In the genomic region with DNA sequence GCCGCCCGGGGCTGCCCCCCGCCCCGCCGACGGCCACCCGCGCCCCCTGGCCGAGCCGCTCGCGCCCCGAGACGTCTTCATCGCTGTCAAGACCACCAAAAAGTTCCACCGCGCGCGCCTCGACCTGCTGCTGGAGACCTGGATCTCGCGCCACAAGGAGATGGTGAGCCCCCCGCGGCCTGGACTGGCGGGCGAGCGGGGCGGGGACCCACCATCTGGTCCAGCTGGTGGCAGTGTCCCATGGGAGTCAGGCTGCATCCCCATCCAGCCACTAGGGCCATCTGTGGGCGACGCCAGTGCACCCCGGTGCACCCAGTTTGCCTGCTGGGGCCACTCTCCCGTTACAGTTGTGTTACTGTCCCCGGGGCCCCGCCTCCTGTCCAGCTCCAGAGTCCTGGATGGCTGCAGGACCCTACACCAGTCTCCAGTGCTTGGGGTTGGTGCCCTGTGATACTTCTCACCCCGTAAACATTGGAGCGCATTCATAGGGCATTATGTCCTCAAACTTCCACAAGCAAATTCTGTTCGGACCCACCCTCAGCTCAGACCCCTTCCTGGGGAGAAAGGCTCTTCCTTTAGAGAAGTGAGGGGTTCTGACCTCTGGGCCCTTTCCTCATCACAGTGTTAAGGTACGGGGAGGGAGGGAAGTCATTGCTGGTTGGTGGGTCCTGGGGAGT, we compare ENCODE assay signal across 8 cellular contexts. TPM values are rescaled to one million over a fixed set of nuclear protein-coding genes. Genes with fewer than 3 reads are reported as not detected.
DNase-seq lines count a peak whose midpoint lies in the region; ATAC-seq and TF ChIP-seq lines count a peak whose summit lies in the region.

No MANE protein-coding gene starts in this region.

- no peak overlapping the region for H2BK5ac ChIP-seq in mesendoderm (ENCODE audit: low read length)

- no CpG with 5 or more reads among the region's 38 CpGs for WGBS in mesendoderm (ENCODE audit: extremely low coverage, insufficient coverage, low lambda C conversion rate)

- peaks cover 37% of the 10 kb centered on the region for H4K20me1 ChIP-seq in OCI-LY3 (ENCODE audit: insufficient read depth, low read length)

- TF ChIP-seq POLR2A in breast epithelium (IDR thresholded peaks at IDR 0.05), result no peak

- DNase-seq in activated naive CD4-positive, alpha-beta T cell treated with Interleukin-2 at 50 U/mL for 16 hours, result peak; percentile 19
- DNase-seq in activated naive CD4-positive, alpha-beta T cell treated with anti-CD3 and anti-CD28 coated beads, Interleukin-2, amount 50 U/mL, for 16 hours, result no peak
- no peak for DNase-seq in breast epithelium (ENCODE audit: low spot score in 2 of 2)
- no peak for DNase-seq in mesendoderm
- DNase-seq in iPS-NIHi7 (ENCODE audit: extremely low spot score), result no peak

- H4K5ac ChIP-seq in mesendoderm (ENCODE audit: low read length), result no peak overlapping the region

- H3K4ac ChIP-seq in mesendoderm (ENCODE audit: low read depth, low read length), result no peak overlapping the region

- no peak overlapping the region for H4K8ac ChIP-seq in mesendoderm (ENCODE audit: low read depth, low read length)

- H3K79me2 ChIP-seq in OCI-LY3 (ENCODE audit: low read length) (peaks cover 56% of the 10 kb centered on the region), mesendoderm (ENCODE audit: control insufficient read depth, insufficient read depth, low read length) (no peaks in the 10 kb centered on the region)

- H3K79me1 ChIP-seq in mesendoderm (ENCODE audit: low read length), result no peaks in the 10 kb centered on the region

- H3K56ac ChIP-seq in mesendoderm (ENCODE audit: low read length), result peak overlapping the region; percentile 37

- no peak overlapping the region for H2BK120ac ChIP-seq in mesendoderm (ENCODE audit: low read depth, low read length)

- H3K27ac ChIP-seq in OCI-LY3 (ENCODE audit: low read length), result peak overlapping the region; percentile 88
- peak overlapping the region; percentile 64 to 79 for H3K27ac ChIP-seq in breast epithelium
- H3K27ac ChIP-seq in mesendoderm (ENCODE audit: low read depth, low read length), result no peak overlapping the region

- H3K4me2 ChIP-seq in OCI-LY3 (ENCODE audit: low read length), result peak overlapping the region; percentile 97
- H3K4me2 ChIP-seq in mesendoderm (ENCODE audit: low read length), result peak overlapping the region; percentile 36

- H3K9ac ChIP-seq in OCI-LY3 (ENCODE audit: low read length) (peak overlapping the region; percentile 78), mesendoderm (ENCODE audit: low read length) (peak overlapping the region; percentile 51)

- H2AFZ ChIP-seq in OCI-LY3 (ENCODE audit: low read depth, low read length), result no peak overlapping the region

- H3K4me3 ChIP-seq in OCI-LY3 (ENCODE audit: low read length) (peak overlapping the region; percentile 100), breast epithelium (peak overlapping the region; percentile 50 to 85 (median 63)), mesendoderm (ENCODE audit: low read length) (no peak overlapping the region)

- peaks cover 49% of the 10 kb centered on the region for H3K4me1 ChIP-seq in OCI-LY3 (ENCODE audit: low read length)
- peaks cover 28 to 43% of the 10 kb centered on the region in 2 donors for H3K4me1 ChIP-seq in breast epithelium
- H3K4me1 ChIP-seq in mesendoderm (ENCODE audit: control insufficient read depth, low read depth, low read length), result peaks cover 14% of the 10 kb centered on the region

- peaks cover 20% of the 10 kb centered on the region for H3K36me3 ChIP-seq in OCI-LY3 (replicated peaks; ENCODE audit: low read depth, low read length)
- no peaks in the 10 kb centered on the region for H3K36me3 ChIP-seq in breast epithelium
- no peaks in the 10 kb centered on the region for H3K36me3 ChIP-seq in mesendoderm (ENCODE audit: control insufficient read depth, insufficient read depth, low read length)

- no peak overlapping the region for H2BK15ac ChIP-seq in mesendoderm (replicated peaks; ENCODE audit: low read depth)

- no peak overlapping the region for H3K23ac ChIP-seq in mesendoderm (ENCODE audit: low read length)

- intact Hi-C loops in breast epithelium (cut with DNase I; ENCODE audit: low total_unique reads), result no loop called here

- H3K9me3 ChIP-seq in OCI-LY3 (ENCODE audit: insufficient read depth, low read length) (no peaks in the 10 kb centered on the region), breast epithelium (no peaks in the 10 kb centered on the region)

- no peak overlapping the region for H2AK5ac ChIP-seq in mesendoderm (ENCODE audit: low read length)

- TF ChIP-seq CTCF in OCI-LY3 (IDR thresholded peaks at IDR 0.05; ENCODE audit: low read depth, low read length) (no peak), breast epithelium (IDR thresholded peaks at IDR 0.05) (peak in 1 of 3 donors; percentile 24)

- ATAC-seq in HG03045 (IDR thresholded peaks at IDR 0.05; ENCODE audit: unreplicated experiment) (no peak), GM18873 (IDR thresholded peaks at IDR 0.05; ENCODE audit: low FRiP score, unreplicated experiment) (no peak)

- H3K27me3 ChIP-seq in OCI-LY3 (ENCODE audit: low read depth, low read length) (no peaks in the 10 kb centered on the region), breast epithelium (no peaks in the 10 kb centered on the region), mesendoderm (ENCODE audit: insufficient read depth, low read length, poor library complexity) (peaks cover 9% of the 10 kb centered on the region)

- H3K18ac ChIP-seq in mesendoderm (ENCODE audit: low read length), result no peak overlapping the region

RNA-seq across cellular contexts. Expression of a gene that starts 0.7 kb away (rescaled TPM):
- 10 to 100 TPM in 1 of 3 donors, 1 to 10 TPM in 2; 5.0 to 16.4 (median 9.1) TPM for total RNA-seq in breast epithelium
- 1.2 TPM for polyA plus RNA-seq in mesendoderm (2013, experiment 1 of 2)
- 1.7 TPM for polyA plus RNA-seq in mesendoderm (2013, experiment 2 of 2)

RNA-seq across cellular contexts. Expression of a gene that starts 35.1 kb away (rescaled TPM):
- total RNA-seq in breast epithelium, result 10 to 100 TPM; 20.8 to 36.4 (median 28.4) TPM
- 18.2 TPM for polyA plus RNA-seq in mesendoderm (2013, experiment 1 of 2)
- 18.3 TPM for polyA plus RNA-seq in mesendoderm (2013, experiment 2 of 2)

RNA-seq across cellular contexts. Expression of a gene that starts 38.5 kb away (rescaled TPM):
- total RNA-seq in breast epithelium, result 10 to 100 TPM; 13.4 to 22.7 (median 13.8) TPM
- 3.1 TPM for polyA plus RNA-seq in mesendoderm (2013, experiment 1 of 2)
- polyA plus RNA-seq in mesendoderm (2013, experiment 2 of 2), result 2.8 TPM

RNA-seq across cellular contexts. Expression of a gene that starts 44.1 kb away (rescaled TPM):
- not detected for total RNA-seq in breast epithelium
- polyA plus RNA-seq in mesendoderm (2013, experiment 1 of 2), result not detected
- not detected for polyA plus RNA-seq in mesendoderm (2013, experiment 2 of 2)
